11 cellular contexts compared by ENCODE assay signal in the genomic region with DNA sequence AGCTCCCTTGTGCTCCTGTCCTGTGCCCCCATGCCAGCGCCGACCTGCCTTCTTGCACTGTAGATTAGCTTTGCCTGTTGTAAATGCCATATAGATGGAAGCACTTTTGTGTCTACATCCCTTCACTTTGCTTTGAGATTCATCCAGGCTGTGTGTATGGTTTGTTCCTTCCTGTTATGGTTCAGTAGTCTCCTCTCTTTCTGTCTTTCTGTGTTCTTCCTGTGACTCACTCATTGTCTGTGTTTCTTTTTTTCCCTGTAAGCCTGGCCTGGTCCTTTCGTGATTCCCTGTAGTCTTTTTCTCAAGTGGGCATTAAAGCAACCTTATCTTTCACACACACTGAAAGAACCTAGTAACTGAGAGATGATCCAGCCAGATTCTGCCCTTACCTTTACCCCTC.
DNase-seq lines count a peak whose midpoint lies in the region; ATAC-seq and TF ChIP-seq lines count a peak whose summit lies in the region.
"Had no signal": no experiment of that assay in that cellular context is flagged by ENCODE, and none has a peak within 500 bp of the region (broad histone marks: within the 10 kb centered on the region; RNA-seq: fewer than 3 reads in every experiment).

No MANE protein-coding gene starts in this region.

- TF ChIP-seq CTCF in transverse colon (IDR thresholded peaks at IDR 0.05) = no peak

- in situ Hi-C loops in KBM-7 (cut with MboI; ENCODE audit: low pct_unique_long_range_greater_than_20kb, low sequenced_read_pairs) (no loop called here), transverse colon (cut with MboI; ENCODE audit: low pct_ligation_motif_present in 1 of 4, low pct_unique_long_range_greater_than_20kb in 1 of 4, low sequenced_read_pairs in 3 of 4) (no loop called here)

- H3K27me3 Mint-ChIP-seq in naive thymus-derived CD4-positive, alpha-beta T cell = no peaks in the 10 kb centered on the region
- H3K27me3 Mint-ChIP-seq: progenitor cell of endocrine pancreas had no signal

- DNase-seq in Daoy (ENCODE audit: low read depth) (peak; percentile 50), KBM-7 (peak; percentile 63), amniotic epithelial cell (ENCODE audit: low read depth) (peak; percentile 28), NK-92 (lab: John Stamatoyannopoulos, UW; ENCODE audit: unreplicated experiment) (no peak), NCI-H82 (lab: John Stamatoyannopoulos, UW) (no peak), transverse colon (no peak)
- peak in 3 of 9 donors; percentile 10 to 22 (median 20) for DNase-seq in naive thymus-derived CD4-positive, alpha-beta T cell
- DNase-seq: activated gamma-delta T cell treated with Interleukin-2 at 50 U/mL for 16 hours, Peyer's patch had no signal

- H3K27ac Mint-ChIP-seq in naive thymus-derived CD4-positive, alpha-beta T cell = peak overlapping the region; percentile 10 to 81 (median 47)
- H3K27ac Mint-ChIP-seq: progenitor cell of endocrine pancreas had no signal

- no peaks in the 10 kb centered on the region for H3K9me3 Mint-ChIP-seq in naive thymus-derived CD4-positive, alpha-beta T cell

- H3K4me1 ChIP-seq in naive thymus-derived CD4-positive, alpha-beta T cell (ENCODE audit: control insufficient read depth in 2 of 2, insufficient read depth in 2 of 2, low read length in 2 of 2) = peaks cover 12 to 43% of the 10 kb centered on the region in 2 donors
- H3K4me1 ChIP-seq in transverse colon = peaks cover 0 to 47% (median 24%) of the 10 kb centered on the region in 4 donors

- H3K4me1 Mint-ChIP-seq in naive thymus-derived CD4-positive, alpha-beta T cell = peaks cover 66 to 98% (median 88%) of the 10 kb centered on the region in 7 donors

- TF ChIP-seq EP300 in transverse colon (IDR thresholded peaks at IDR 0.05; ENCODE audit: low read depth) = no peak

- CTCF ChIA-PET in naive thymus-derived CD4-positive, alpha-beta T cell (lab: Charles Lee) = no interaction called here

- POLR2A ChIA-PET in naive thymus-derived CD4-positive, alpha-beta T cell (lab: Charles Lee) = no interaction called here

- no peaks in the 10 kb centered on the region for H3K27me3 ChIP-seq in naive thymus-derived CD4-positive, alpha-beta T cell (ENCODE audit: control insufficient read depth in 2 of 2, insufficient read depth in 2 of 2, low read length in 2 of 2)
- H3K27me3 ChIP-seq in transverse colon = no peaks in the 10 kb centered on the region
- H3K27me3 ChIP-seq: Peyer's patch had no signal

- H3K36me3 ChIP-seq in naive thymus-derived CD4-positive, alpha-beta T cell (ENCODE audit: control insufficient read depth in 2 of 3, insufficient read depth in 3 of 3, low read length in 3 of 3) = no peaks in the 10 kb centered on the region
- no peaks in the 10 kb centered on the region for H3K36me3 ChIP-seq in transverse colon
- H3K36me3 ChIP-seq: Peyer's patch had no signal

- no peak overlapping the region for H3K27ac ChIP-seq in naive thymus-derived CD4-positive, alpha-beta T cell (ENCODE audit: low read depth, low read length)
- no peak overlapping the region for H3K27ac ChIP-seq in transverse colon
- H3K27ac ChIP-seq: Peyer's patch had no signal

- ATAC-seq in naive thymus-derived CD4-positive, alpha-beta T cell = peak; percentile 30
- ATAC-seq in GM21529 (IDR thresholded peaks at IDR 0.05; ENCODE audit: unreplicated experiment) = no peak

- H3K4me3 ChIP-seq in naive thymus-derived CD4-positive, alpha-beta T cell (ENCODE audit: low read length) = no peak overlapping the region
- H3K4me3 ChIP-seq in transverse colon = no peak overlapping the region
- H3K4me3 ChIP-seq: Peyer's patch had no signal

- H3K9me3 ChIP-seq in naive thymus-derived CD4-positive, alpha-beta T cell (ENCODE audit: control insufficient read depth in 2 of 3, low read length in 3 of 3) = no peaks in the 10 kb centered on the region
- no peaks in the 10 kb centered on the region for H3K9me3 ChIP-seq in transverse colon
- H3K9me3 ChIP-seq: Peyer's patch had no signal

- no peak for TF ChIP-seq POLR2A in transverse colon (IDR thresholded peaks at IDR 0.05)

- intact Hi-C loops in naive thymus-derived CD4-positive, alpha-beta T cell (cut with micrococcal nuclease) = loop anchor here in 1 of 2 donors (2.0 to 5.0 kb wide), 2 partner anchors 14 to 35 kb away; no protein-coding TSS in a partner anchor
- intact Hi-C loops in transverse colon (cut with DNase I; ENCODE audit: low total_unique reads) = no loop called here

- H3K4me3 Mint-ChIP-seq in naive thymus-derived CD4-positive, alpha-beta T cell = peak overlapping the region; percentile 3 to 61 (median 46)

- WGBS in transverse colon (ENCODE audit: low coverage in 1 of 2), 2 donors = 70 to 85% methylated on average over 3 of the region's 3 CpGs

- peaks cover 0 to 10% (median 4%) of the 10 kb centered on the region in 5 donors for H3K36me3 Mint-ChIP-seq in naive thymus-derived CD4-positive, alpha-beta T cell

Comparison
In these comparisons a context has a peak if more than half of its experiments do, and no peak if none do; other contexts are left out.
1. DNase-seq: peak in Daoy (single experiment), KBM-7 (single experiment) and amniotic epithelial cell (single experiment); none in NK-92 (single experiment), NCI-H82 (single experiment) and transverse colon (single experiment).